Comparison of ENCODE assay signal across 12 cellular contexts in genomic region chr7:106347229-106347833, GRCh38.
A peak's percentile ranks its signal among the peaks of the same experiment; 100 is the strongest.
DNase-seq lines count a peak whose midpoint lies in the region; ATAC-seq and TF ChIP-seq lines count a peak whose summit lies in the region.
"Had no signal": no experiment of that assay in that cellular context is flagged by ENCODE, and none has a peak within 500 bp of the region (broad histone marks: within the 10 kb centered on the region; RNA-seq: fewer than 3 reads in every experiment).

No MANE protein-coding gene starts in this region.

- H3K4me2 ChIP-seq in PC-9, result peak overlapping the region; percentile 34

- H3K4me1 Mint-ChIP-seq in CD4-positive, CD25-positive, alpha-beta regulatory T cell, result peaks cover 30 to 45% (median 34%) of the 10 kb centered on the region in 4 donors

- DNase-seq in CD4-positive, CD25-positive, alpha-beta regulatory T cell, result peak in 1 of 3 donors; percentile 54
- DNase-seq in PC-9 (no peak), kidney tubule cell (ENCODE audit: low spot score) (no peak), cortex of kidney (lab: John Stamatoyannopoulos, UW) (no peak), dermis blood vessel endothelial cell (no peak), erythroblast (lab: John Stamatoyannopoulos, UW) (no peak)
- DNase-seq: GOT3, NCI-H146, posterior cingulate gyrus had no signal

- CTCF ChIA-PET in PC-9 (lab: Charles Lee), result no interaction called here

- H3K27me3 ChIP-seq in CD4-positive, CD25-positive, alpha-beta regulatory T cell (ENCODE audit: control insufficient read depth, insufficient read depth, low read length), result no peaks in the 10 kb centered on the region
- H3K27me3 ChIP-seq in PC-9 (ENCODE audit: insufficient read depth, low read depth) (no peaks in the 10 kb centered on the region), duodenal mucosa (ENCODE audit: control insufficient read depth in 1 of 2, insufficient read depth in 2 of 2, low read length in 2 of 2) (no peaks in the 10 kb centered on the region)

- H3K79me2 ChIP-seq in PC-9 (ENCODE audit: low read depth), result no peaks in the 10 kb centered on the region; the same call in 1 of the 2 replicates

- H2AFZ ChIP-seq in PC-9, result 0 out of 2 replicates have a peak overlapping the region, but pooled peaks have one; percentile 7

- no peak for TF ChIP-seq POLR2A in erythroblast (IDR thresholded peaks at IDR 0.05; ENCODE audit: low read length)

- peaks cover 31% of the 10 kb centered on the region for H3F3A ChIP-seq in PC-9 (ENCODE audit: insufficient read depth, low read depth)

- peak overlapping the region; percentile 57 for H3K4me3 ChIP-seq in CD4-positive, CD25-positive, alpha-beta regulatory T cell (ENCODE audit: low read depth, low read length)
- H3K4me3 ChIP-seq in PC-9 (no peak overlapping the region), duodenal mucosa (ENCODE audit: low read depth in 1 of 2, low read length in 2 of 2) (no peak overlapping the region)

- intact Hi-C loops in PC-9 (cut with micrococcal nuclease; ENCODE audit: unreplicated experiment), result loop anchor here (10.0 kb wide), 1 partner anchor 427 kb away; no protein-coding TSS in a partner anchor

- no peak for TF ChIP-seq CTCF in PC-9 (conservative IDR thresholded peaks at IDR 0.05)

- TSS peak; percentile 36 for BruUV-seq in PC-9 (replicated peaks; lab: Mats Ljungman, UMichigan)

- H3K9me3 Mint-ChIP-seq in CD4-positive, CD25-positive, alpha-beta regulatory T cell, result peaks cover 5 to 31% (median 8%) of the 10 kb centered on the region in 7 donors

- no peaks in the 10 kb centered on the region for H4K20me1 ChIP-seq in PC-9 (ENCODE audit: insufficient read depth)

- H3K27ac ChIP-seq in CD4-positive, CD25-positive, alpha-beta regulatory T cell (ENCODE audit: insufficient read depth, low read length, poor library complexity, severe bottlenecking), result peak overlapping the region; percentile 88
- H3K27ac ChIP-seq in PC-9 (peak overlapping the region; percentile 98), duodenal mucosa (ENCODE audit: low read depth, low read length) (peak overlapping the region; percentile 34)

- POLR2A ChIA-PET in PC-9 (lab: Charles Lee; ENCODE audit: unreplicated experiment), result interaction anchor here (0.6 to 1.9 kb wide), 3 partner anchors 62 to 1963 kb away, joined by 3 to 6 read pairs (median 3); partner anchors contain the start of gene NAMPT

- H3K27me3 Mint-ChIP-seq in CD4-positive, CD25-positive, alpha-beta regulatory T cell, result peaks cover 11% of the 10 kb centered on the region
- H3K27me3 Mint-ChIP-seq: type B pancreatic cell had no signal

- ATAC-seq in CD4-positive, CD25-positive, alpha-beta regulatory T cell (ENCODE audit: low read depth in 2 of 2), result no peak
- ATAC-seq in GM19324 (IDR thresholded peaks at IDR 0.05; ENCODE audit: low FRiP score, unreplicated experiment), result peak; percentile 16

- H3K9ac ChIP-seq in duodenal mucosa (ENCODE audit: low read depth in 1 of 2, low read length in 2 of 2), result no peak overlapping the region

- H3K9me3 ChIP-seq in CD4-positive, CD25-positive, alpha-beta regulatory T cell (ENCODE audit: control insufficient read depth in 2 of 2, low read length in 2 of 2), result peaks cover 9 to 13% of the 10 kb centered on the region in 2 experiments
- peaks cover 49% of the 10 kb centered on the region for H3K9me3 ChIP-seq in PC-9 (ENCODE audit: insufficient read depth, low read depth)
- H3K9me3 ChIP-seq in duodenal mucosa (ENCODE audit: control insufficient read depth in 1 of 2, low read length in 2 of 2), result peaks cover 12 to 20% of the 10 kb centered on the region in 2 donors

- no peaks in the 10 kb centered on the region for H3K9me2 ChIP-seq in PC-9 (ENCODE audit: insufficient read depth)

- H3K36me3 Mint-ChIP-seq in CD4-positive, CD25-positive, alpha-beta regulatory T cell, result no peaks in the 10 kb centered on the region
- H3K36me3 Mint-ChIP-seq: type B pancreatic cell had no signal

- no peaks in the 10 kb centered on the region for H3K36me3 ChIP-seq in CD4-positive, CD25-positive, alpha-beta regulatory T cell (ENCODE audit: control insufficient read depth, insufficient read depth, low read length)
- H3K36me3 ChIP-seq in PC-9 (ENCODE audit: low read depth) (peaks cover 13% of the 10 kb centered on the region; the same call in 1 of the 2 replicates), duodenal mucosa (ENCODE audit: control insufficient read depth in 1 of 2, insufficient read depth in 2 of 2, low read length in 2 of 2) (no peaks in the 10 kb centered on the region)

- H3K4me1 ChIP-seq in CD4-positive, CD25-positive, alpha-beta regulatory T cell (ENCODE audit: control insufficient read depth, insufficient read depth, low read length, poor library complexity, severe bottlenecking), result peaks cover 23% of the 10 kb centered on the region
- H3K4me1 ChIP-seq in PC-9 (replicated peaks; ENCODE audit: insufficient read depth) (peaks cover 38% of the 10 kb centered on the region), duodenal mucosa (ENCODE audit: control insufficient read depth in 1 of 2, insufficient read depth in 2 of 2, low read length in 2 of 2) (peaks cover 0 to 8% of the 10 kb centered on the region in 2 donors)

- peak overlapping the region; percentile 70 to 77 (median 75) for H3K27ac Mint-ChIP-seq in CD4-positive, CD25-positive, alpha-beta regulatory T cell
- H3K27ac Mint-ChIP-seq: type B pancreatic cell had no signal

- H3K4me3 Mint-ChIP-seq in CD4-positive, CD25-positive, alpha-beta regulatory T cell, result peak overlapping the region; percentile 6 to 64 (median 44)
- H3K4me3 Mint-ChIP-seq: type B pancreatic cell had no signal

Comparison
In these comparisons a context has a peak if more than half of its experiments do, and no peak if none do; other contexts are left out.
1. H3K27ac ChIP-seq: peak in every context shown above with its lines; median percentile 98 in PC-9; 88 in CD4-positive, CD25-positive, alpha-beta regulatory T cell; 34 in duodenal mucosa.